ENCODE assay signal across 15 cellular contexts in genomic region chr3:46878796-46879436, GRCh38. TPM values are rescaled to one million over a fixed set of nuclear protein-coding genes. Genes with fewer than 3 reads are reported as not detected.
DNase-seq lines count a peak whose midpoint lies in the region; ATAC-seq and TF ChIP-seq lines count a peak whose summit lies in the region.
"Had no signal": no experiment of that assay in that cellular context is flagged by ENCODE, and none has a peak within 500 bp of the region (broad histone marks: within the 10 kb centered on the region; RNA-seq: fewer than 3 reads in every experiment).

No MANE protein-coding gene starts in this region.

- ATAC-seq in GM21786 (IDR thresholded peaks at IDR 0.05; ENCODE audit: unreplicated experiment): peak; percentile 65
- peak; percentile 6 for ATAC-seq in left lobe of liver
- no peak for ATAC-seq in HG02938 (IDR thresholded peaks at IDR 0.05; ENCODE audit: unreplicated experiment)

- H3K4me3 ChIP-seq in AG09309 (ENCODE audit: control insufficient read depth, low read depth, low read length): no peak overlapping the region
- H3K4me3 ChIP-seq: adrenal gland, thyroid gland had no signal

- TF ChIP-seq CTCF in AG09309 (IDR thresholded peaks at IDR 0.05; ENCODE audit: control insufficient read depth, insufficient read depth, low read depth, low read length, missing control alignments) (peak; percentile 11), GM13977 (IDR thresholded peaks at IDR 0.05; ENCODE audit: extremely low read depth, insufficient read depth, missing control alignments) (no peak)

- DNase-seq in AG09309 (ENCODE audit: low read depth): no peak
- DNase-seq in SK-MEL-5 (ENCODE audit: low read depth, low spot score): peak; percentile 7
- DNase-seq in left lobe of liver (ENCODE audit: low spot score): no peak
- no peak for DNase-seq in GM13977 (ENCODE audit: low spot score)
- DNase-seq in NCI-H1436 treated with DMSO at 0.1 percent for 48 hours (lab: John Stamatoyannopoulos, UW): no peak
- no peak for DNase-seq in NOMO-1 treated with dmso at 0.1 percent for 144 hours (lab: John Stamatoyannopoulos, UW; ENCODE audit: unreplicated experiment)
- DNase-seq: activated CD4-positive, alpha-beta memory T cell treated with anti-CD3 and anti-CD28 coated beads, Interleukin-2, amount 10 ng/mL, durations not matched to agents 7 days and 5 days; adrenal gland; erythroblast; NCI-H2081; posterior cingulate gyrus; SHP77; thyroid gland had no signal

- in situ Hi-C loops in SK-MEL-5 (cut with HindIII; ENCODE audit: low pct_unique_long_range_greater_than_20kb, low sequenced_read_pairs) (no loop called here), GM13977 (cut with MboI; ENCODE audit: low pct_unique_long_range_greater_than_20kb, low sequenced_read_pairs, unreplicated experiment) (no loop called here)

RNA-seq across cellular contexts. Expression of gene PTH1R, which starts 1.4 kb away (rescaled TPM):
- 0.48 TPM in 1 of 2 replicates, not detected in the other for total RNA-seq in SK-MEL-5 (2014; rRNA removed; shearing (Covaris generic))
- polyA plus RNA-seq in SK-MEL-5 (2015; cell fraction: cytosol; rRNA removed): 0.13 and 0.14 TPM in 2 replicates
- 7.0 TPM in 1 of 2 replicates, not detected in the other for polyA plus RNA-seq in SK-MEL-5 (2015; cell fraction: nucleus; rRNA removed)
- total RNA-seq in left lobe of liver: 24.6 TPM
- total RNA-seq: activated CD4-positive, alpha-beta memory T cell treated with anti-CD3 and anti-CD28 coated beads, Interleukin-2, amount 10 ng/mL, durations not matched to agents 7 days and 5 days had no signal

RNA-seq across cellular contexts. Expression of gene MYL3, which starts 15.7 kb away (rescaled TPM):
- total RNA-seq in SK-MEL-5 (2014; rRNA removed; shearing (Covaris generic)): not detected in 2 replicates
- not detected in 2 replicates for polyA plus RNA-seq in SK-MEL-5 (2015; cell fraction: cytosol; rRNA removed)
- not detected in 2 replicates for polyA plus RNA-seq in SK-MEL-5 (2015; cell fraction: nucleus; rRNA removed)
- total RNA-seq in left lobe of liver: 1.4 TPM
- total RNA-seq: activated CD4-positive, alpha-beta memory T cell treated with anti-CD3 and anti-CD28 coated beads, Interleukin-2, amount 10 ng/mL, durations not matched to agents 7 days and 5 days had no signal

Comparison
In these comparisons a context has a peak if more than half of its experiments do, and no peak if none do; other contexts are left out.
1. RNA of gene PTH1R, which starts 1.4 kb away (total RNA-seq): 24.6 TPM in left lobe of liver (single experiment); 0.48 TPM in SK-MEL-5; every median in the first group is over 10 times any median in the second.